ENCODE assay signal across 1 cellular context in the genomic region with DNA sequence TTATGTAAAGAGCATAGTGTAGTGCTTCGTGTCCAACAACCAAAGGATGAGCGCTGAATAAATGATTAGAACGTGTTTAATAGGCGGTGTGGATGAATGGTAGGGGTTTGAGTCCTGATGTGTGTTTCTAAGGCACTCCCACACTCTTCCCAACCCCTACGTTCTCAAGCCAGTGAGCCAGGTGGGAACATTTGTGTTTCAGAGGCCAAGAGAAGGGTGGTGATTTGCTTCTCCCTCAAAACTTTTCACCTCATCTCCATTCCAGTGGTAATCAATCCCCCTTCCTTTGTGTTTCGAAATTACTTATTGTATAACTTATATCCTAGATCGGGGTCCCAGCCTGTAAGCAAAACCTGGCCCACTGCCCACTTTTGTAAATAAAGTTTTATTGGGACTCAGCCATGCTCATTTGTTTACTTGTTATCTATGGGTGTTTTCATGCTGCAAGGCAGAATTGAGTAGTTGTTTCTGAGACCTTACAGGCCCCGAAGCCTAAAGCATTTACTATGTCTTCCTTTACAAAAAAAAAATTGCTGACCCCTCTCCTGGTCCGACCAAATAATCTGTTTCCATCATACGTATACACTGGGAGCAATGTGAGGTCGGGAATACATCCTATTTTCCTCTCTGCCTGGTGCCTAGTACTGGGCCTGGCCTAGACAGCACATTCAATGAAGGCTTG.
TF ChIP-seq lines count a peak whose summit lies in the region.

No MANE protein-coding gene starts in this region.

TF ChIP-seq in K562, 482 proteins besides CTCF, POLR2A, EP300 and RAD21 (continued from another document):
- TF ChIP-seq, protein P1, sequence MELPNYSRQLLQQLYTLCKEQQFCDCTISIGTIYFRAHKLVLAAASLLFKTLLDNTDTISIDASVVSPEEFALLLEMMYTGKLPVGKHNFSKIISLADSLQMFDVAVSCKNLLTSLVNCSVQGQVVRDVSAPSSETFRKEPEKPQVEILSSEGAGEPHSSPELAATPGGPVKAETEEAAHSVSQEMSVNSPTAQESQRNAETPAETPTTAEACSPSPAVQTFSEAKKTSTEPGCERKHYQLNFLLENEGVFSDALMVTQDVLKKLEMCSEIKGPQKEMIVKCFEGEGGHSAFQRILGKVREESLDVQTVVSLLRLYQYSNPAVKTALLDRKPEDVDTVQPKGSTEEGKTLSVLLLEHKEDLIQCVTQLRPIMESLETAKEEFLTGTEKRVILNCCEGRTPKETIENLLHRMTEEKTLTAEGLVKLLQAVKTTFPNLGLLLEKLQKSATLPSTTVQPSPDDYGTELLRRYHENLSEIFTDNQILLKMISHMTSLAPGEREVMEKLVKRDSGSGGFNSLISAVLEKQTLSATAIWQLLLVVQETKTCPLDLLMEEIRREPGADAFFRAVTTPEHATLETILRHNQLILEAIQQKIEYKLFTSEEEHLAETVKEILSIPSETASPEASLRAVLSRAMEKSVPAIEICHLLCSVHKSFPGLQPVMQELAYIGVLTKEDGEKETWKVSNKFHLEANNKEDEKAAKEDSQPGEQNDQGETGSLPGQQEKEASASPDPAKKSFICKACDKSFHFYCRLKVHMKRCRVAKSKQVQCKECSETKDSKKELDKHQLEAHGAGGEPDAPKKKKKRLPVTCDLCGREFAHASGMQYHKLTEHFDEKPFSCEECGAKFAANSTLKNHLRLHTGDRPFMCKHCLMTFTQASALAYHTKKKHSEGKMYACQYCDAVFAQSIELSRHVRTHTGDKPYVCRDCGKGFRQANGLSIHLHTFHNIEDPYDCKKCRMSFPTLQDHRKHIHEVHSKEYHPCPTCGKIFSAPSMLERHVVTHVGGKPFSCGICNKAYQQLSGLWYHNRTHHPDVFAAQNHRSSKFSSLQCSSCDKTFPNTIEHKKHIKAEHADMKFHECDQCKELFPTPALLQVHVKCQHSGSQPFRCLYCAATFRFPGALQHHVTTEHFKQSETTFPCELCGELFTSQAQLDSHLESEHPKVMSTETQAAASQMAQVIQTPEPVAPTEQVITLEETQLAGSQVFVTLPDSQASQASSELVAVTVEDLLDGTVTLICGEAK (IDR thresholded peaks at IDR 0.05), result peak; percentile 83
- TF ChIP-seq, protein P1 (CRISPR knock-in tag; IDR thresholded peaks at IDR 0.05), result no peak; the same call in 1 of the 2 replicates
